Comparison of ENCODE assay signal across 8 cellular contexts in genomic region chr7:148698397-148699023, GRCh38. TPM values are rescaled to one million over a fixed set of nuclear protein-coding genes. Genes with fewer than 3 reads are reported as not detected.
DNase-seq lines count a peak whose midpoint lies in the region; ATAC-seq and TF ChIP-seq lines count a peak whose summit lies in the region.

Gene CUL1 (plus strand): TSS chr7:148698903. CDS start chr7:148730123, 31,220 bp downstream.

- H3K27me3 ChIP-seq in mammary epithelial cell (ENCODE audit: insufficient read depth, low read length): no peaks in the 10 kb centered on the region

- dilution Hi-C loops in mammary epithelial cell (cut with HindIII; ENCODE audit: low sequenced_read_pairs): no loop called here

- peak within 1 kb of the TSS; percentile 82 for H3K9ac ChIP-seq in mammary epithelial cell (ENCODE audit: insufficient read depth, low read length)

- peak; percentile 66 for ATAC-seq in HG02852 (IDR thresholded peaks at IDR 0.05; ENCODE audit: unreplicated experiment)

- no peaks in the 10 kb centered on the region for H3K36me3 Mint-ChIP-seq in immature natural killer cell

- TF ChIP-seq CTCF in VCaP (conservative IDR thresholded peaks at IDR 0.05) (no peak), mammary epithelial cell (conservative IDR thresholded peaks at IDR 0.05 in 1 of 2, IDR thresholded peaks at IDR 0.05 in 1 of 2; ENCODE audit: extremely low read depth in 1 of 2, insufficient read depth in 1 of 2, low read depth in 1 of 2, low read length in 2 of 2) (no peak)

- H2AFZ ChIP-seq in mammary epithelial cell (ENCODE audit: low read depth, low read length): peak within 1 kb of the TSS; percentile 70

- DNase-seq in NCI-H2081 (lab: John Stamatoyannopoulos, UW): peak; percentile 81 to 85
- no peak for DNase-seq in NCI-H2081 treated with DMSO at 0.1 percent for 48 hours (lab: John Stamatoyannopoulos, UW)
- peak; percentile 35 to 40 for DNase-seq in NCI-H1930 (lab: John Stamatoyannopoulos, UW)
- DNase-seq in mammary epithelial cell: peak; percentile 79
- peak; percentile 83 to 84 (median 83) for DNase-seq in immature natural killer cell
- peak; percentile 83 for DNase-seq in stimulated activated CD4-positive, alpha-beta T cell treated with anti-CD3 and anti-CD28 coated beads, Interleukin-12 subunit alpha, Interleukin-12 subunit beta, amount 100 ng/mL, for 4 hours

- H3K4me1 ChIP-seq in mammary epithelial cell (ENCODE audit: insufficient read depth, low read length): peaks cover 48% of the 10 kb centered on the region

- peaks cover 49 to 55% of the 10 kb centered on the region in 2 donors for H3K4me1 Mint-ChIP-seq in immature natural killer cell

- WGBS in mammary epithelial cell (ENCODE audit: low coverage, missing lambda C conversion rate): no CpG with 5 or more reads among the region's 84 CpGs

- H3K27me3 Mint-ChIP-seq in immature natural killer cell (ENCODE audit: low read depth in 3 of 3): peaks cover 7 to 10% (median 8%) of the 10 kb centered on the region in 3 donors

- H3K4me3 Mint-ChIP-seq in immature natural killer cell: peak within 1 kb of the TSS; percentile 91 to 95 (median 92)

- in situ Hi-C loops in mammary epithelial cell (cut with MboI; ENCODE audit: low sequenced_read_pairs in 2 of 2): no loop called here

- H3K4me3 ChIP-seq in mammary epithelial cell (replicated peaks in 1 of 3; ENCODE audit: insufficient read depth in 1 of 3, low read depth in 2 of 3, low read length in 3 of 3): peak within 1 kb of the TSS; percentile 49 to 85 (median 79)

- BruUV-seq in mammary epithelial cell (replicated peaks; lab: Mats Ljungman, UMichigan): no TSS peak

- H3K27ac ChIP-seq in VCaP: peak within 1 kb of the TSS; percentile 98
- H3K27ac ChIP-seq in mammary epithelial cell (ENCODE audit: insufficient read depth, low read depth, low read length): peak within 1 kb of the TSS; percentile 89

- H3K79me2 ChIP-seq in mammary epithelial cell (ENCODE audit: insufficient read depth, low read length): peaks cover 55% of the 10 kb centered on the region

- H3K9me3 Mint-ChIP-seq in immature natural killer cell: no peaks in the 10 kb centered on the region

- peaks cover 10% of the 10 kb centered on the region for H4K20me1 ChIP-seq in mammary epithelial cell (ENCODE audit: insufficient read depth, low read length)

- H3K9me3 ChIP-seq in mammary epithelial cell (replicated peaks; ENCODE audit: insufficient read depth, low read length): no peaks in the 10 kb centered on the region

- peak within 1 kb of the TSS; percentile 94 for H3K4me2 ChIP-seq in mammary epithelial cell (ENCODE audit: insufficient read depth, low read depth, low read length)

- CTCF ChIA-PET in mammary epithelial cell (lab: Charles Lee; ENCODE audit: low non-redundant PET): no interaction called here

- intact Hi-C loops in mammary epithelial cell (cut with micrococcal nuclease): loop anchor here (1.0 to 5.0 kb wide), 3 partner anchors 123 to 264 kb away; no protein-coding TSS in a partner anchor

- peak within 1 kb of the TSS; percentile 82 to 93 (median 92) for H3K27ac Mint-ChIP-seq in immature natural killer cell

- H3K36me3 ChIP-seq in mammary epithelial cell (ENCODE audit: insufficient read depth, low read length): no peaks in the 10 kb centered on the region

RNA-seq across cellular contexts. Expression of gene CUL1, which starts in this region (rescaled TPM):
- 10 to 100 TPM; 53.5 to 54.9 TPM for total RNA-seq in mammary epithelial cell
- polyA plus RNA-seq in mammary epithelial cell (47.8 TPM), immature natural killer cell (10 to 100 TPM; 31.7 to 67.9 (median 32.4) TPM)
- polyA minus RNA-seq in mammary epithelial cell: 38.9 TPM
